In the genomic region with DNA sequence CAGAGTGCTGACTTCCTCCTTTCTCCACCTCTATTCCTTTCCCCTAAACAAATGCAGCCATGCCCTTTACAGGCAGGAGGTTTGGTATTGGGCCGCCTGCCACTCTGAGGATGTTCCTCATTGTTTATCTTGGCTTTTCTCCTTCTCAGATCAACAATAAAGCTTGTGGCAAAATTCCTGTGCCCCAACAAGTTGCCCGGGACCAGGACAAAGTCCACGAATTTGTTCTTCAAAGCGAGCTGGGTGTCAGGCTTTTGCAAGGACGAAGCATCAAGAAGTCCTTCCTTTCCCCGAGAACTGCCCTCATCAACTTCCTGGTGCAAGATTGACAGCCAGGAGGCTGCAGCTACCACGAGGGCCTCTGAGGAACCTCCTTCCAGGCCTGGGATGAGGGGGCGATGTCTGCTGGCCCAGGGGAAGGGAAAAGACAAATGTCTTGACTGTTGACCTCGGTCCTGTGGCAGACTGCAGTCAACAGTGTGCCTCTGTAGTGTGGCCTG, we compare ENCODE assay signal across 14 cellular contexts. TPM values are rescaled to one million over a fixed set of nuclear protein-coding genes. Genes with fewer than 3 reads are reported as not detected.
DNase-seq lines count a peak whose midpoint lies in the region; ATAC-seq and TF ChIP-seq lines count a peak whose summit lies in the region.
"Had no signal": no experiment of that assay in that cellular context is flagged by ENCODE, and none has a peak within 500 bp of the region (broad histone marks: within the 10 kb centered on the region; RNA-seq: fewer than 3 reads in every experiment).

No MANE protein-coding gene starts in this region.

- H3F3A ChIP-seq in PC-3 (ENCODE audit: low read length, unreplicated experiment) = no peaks in the 10 kb centered on the region

- H3K4me2 ChIP-seq in PC-3 (ENCODE audit: low read length) = peak overlapping the region; percentile 38

- H3K9me2 ChIP-seq in PC-3 (replicated peaks; ENCODE audit: low read length) = no peaks in the 10 kb centered on the region

- no peak overlapping the region for H2AFZ ChIP-seq in PC-3 (ENCODE audit: low read length)

- H3K27ac ChIP-seq in PC-3 (ENCODE audit: low read length) (peak overlapping the region; percentile 47), esophagus muscularis mucosa (replicated peaks in 1 of 4) (peak overlapping the region in 3 of 4 donors; percentile 51 to 70 (median 67))

- TF ChIP-seq CTCF in PC-3 (conservative IDR thresholded peaks at IDR 0.05; ENCODE audit: low read depth, low read length) = no peak
- no peak for TF ChIP-seq CTCF in esophagus muscularis mucosa (IDR thresholded peaks at IDR 0.05)

- H3K79me2 ChIP-seq in PC-3 (ENCODE audit: low read length) = no peaks in the 10 kb centered on the region

- no peak overlapping the region; the same call in 1 of the 2 replicates for H3K9ac ChIP-seq in PC-3 (ENCODE audit: low read length)

- no peak for TF ChIP-seq POLR2A in esophagus muscularis mucosa (IDR thresholded peaks at IDR 0.05; ENCODE audit: low read depth)

- DNase-seq in CD1c-positive myeloid dendritic cell (ENCODE audit: extremely low spot score) (peak; percentile 75), PC-3 (peak; percentile 71), esophagus muscularis mucosa (ENCODE audit: extremely low spot score) (no peak), pons (ENCODE audit: low spot score) (peak; percentile 45), kidney glomerular epithelial cell (lab: John Stamatoyannopoulos, UW) (no peak)
- DNase-seq in stimulated activated CD4-positive, alpha-beta T cell treated with anti-CD3 and anti-CD28 coated beads, Interleukin-4, amount 100 ng/mL, for 24 hours = no peak
- DNase-seq: activated CD4-positive, alpha-beta T cell treated with anti-CD3 and anti-CD28 coated beads for 1 hour; CD4-positive, CD25-positive, alpha-beta regulatory T cell; posterior cingulate gyrus; SW 1271 had no signal

- H3K4me1 ChIP-seq in PC-3 (ENCODE audit: insufficient read depth, low read length) = peaks cover 48% of the 10 kb centered on the region
- peaks cover 28 to 57% (median 34%) of the 10 kb centered on the region in 4 donors for H3K4me1 ChIP-seq in esophagus muscularis mucosa

- POLR2A ChIA-PET in PC-3 (lab: Charles Lee; ENCODE audit: unreplicated experiment) = interaction anchor here (0.5 to 1.1 kb wide), 2 partner anchors 112 to 426 kb away, joined by 3 to 5 read pairs; no protein-coding TSS in a partner anchor

- no peak for TF ChIP-seq EP300 in esophagus muscularis mucosa (IDR thresholded peaks at IDR 0.05)

- H3K4me3 ChIP-seq in PC-3 (ENCODE audit: low read length) (no peak overlapping the region), esophagus muscularis mucosa (no peak overlapping the region)
- H3K4me3 ChIP-seq: lung, MG63 had no signal

- intact Hi-C loops in PC-3 (cut with micrococcal nuclease) = loop anchor here (1.0 to 2.0 kb wide), 3 partner anchors 36 to 110 kb away; no protein-coding TSS in a partner anchor
- intact Hi-C loops in esophagus muscularis mucosa (cut with DNase I) = no loop called here

- H3K9me3 ChIP-seq in PC-3 (ENCODE audit: low read length) (no peaks in the 10 kb centered on the region), esophagus muscularis mucosa (no peaks in the 10 kb centered on the region)
- H3K9me3 ChIP-seq: MG63 had no signal

- ATAC-seq in PC-3 (peak; percentile 57), HG03520 (IDR thresholded peaks at IDR 0.05; ENCODE audit: unreplicated experiment) (no peak), GM19455 (IDR thresholded peaks at IDR 0.05; ENCODE audit: unreplicated experiment) (no peak)

- H3K36me3 ChIP-seq in PC-3 (ENCODE audit: low read depth, low read length) = no peaks in the 10 kb centered on the region
- peaks cover 0 to 19% (median 12%) of the 10 kb centered on the region in 4 donors for H3K36me3 ChIP-seq in esophagus muscularis mucosa
- H3K36me3 ChIP-seq: MG63 had no signal

- WGBS in esophagus muscularis mucosa = 79% methylated on average over 9 of the region's 9 CpGs

- no TSS peak for BruUV-seq in PC-3 (replicated peaks; lab: Mats Ljungman, UMichigan)

- no peaks in the 10 kb centered on the region for H4K20me1 ChIP-seq in PC-3 (ENCODE audit: low read length)

- H3K27me3 ChIP-seq in PC-3 (ENCODE audit: low read length) (no peaks in the 10 kb centered on the region), esophagus muscularis mucosa (no peaks in the 10 kb centered on the region)
- H3K27me3 ChIP-seq: MG63 had no signal

- CTCF ChIA-PET in PC-3 (lab: Charles Lee) = interaction anchor here (0.6 to 1.6 kb wide), 2 partner anchors 47 to 112 kb away, joined by 4 to 8 read pairs; partner anchors contain the start of gene LIMD1

RNA-seq across cellular contexts. Expression of gene LIMD1, which starts 47.3 kb away (rescaled TPM):
- total RNA-seq in PC-3 (2014; rRNA removed) = 37.1 and 42.7 TPM in 2 replicates
- 10 to 100 TPM; 14.6 to 36.1 (median 29.2) TPM for total RNA-seq in esophagus muscularis mucosa

Comparison
In these comparisons a context has a peak if more than half of its experiments do, and no peak if none do; other contexts are left out.
1. DNase-seq: peak in CD1c-positive myeloid dendritic cell (single experiment), PC-3 (single experiment) and pons (single experiment); none in esophagus muscularis mucosa (single experiment), stimulated activated CD4-positive, alpha-beta T cell treated with anti-CD3 and anti-CD28 coated beads, Interleukin-4, amount 100 ng/mL, for 24 hours (single experiment) and kidney glomerular epithelial cell (single experiment).